ENCODE assay signal across 1 cellular context in the genomic region with DNA sequence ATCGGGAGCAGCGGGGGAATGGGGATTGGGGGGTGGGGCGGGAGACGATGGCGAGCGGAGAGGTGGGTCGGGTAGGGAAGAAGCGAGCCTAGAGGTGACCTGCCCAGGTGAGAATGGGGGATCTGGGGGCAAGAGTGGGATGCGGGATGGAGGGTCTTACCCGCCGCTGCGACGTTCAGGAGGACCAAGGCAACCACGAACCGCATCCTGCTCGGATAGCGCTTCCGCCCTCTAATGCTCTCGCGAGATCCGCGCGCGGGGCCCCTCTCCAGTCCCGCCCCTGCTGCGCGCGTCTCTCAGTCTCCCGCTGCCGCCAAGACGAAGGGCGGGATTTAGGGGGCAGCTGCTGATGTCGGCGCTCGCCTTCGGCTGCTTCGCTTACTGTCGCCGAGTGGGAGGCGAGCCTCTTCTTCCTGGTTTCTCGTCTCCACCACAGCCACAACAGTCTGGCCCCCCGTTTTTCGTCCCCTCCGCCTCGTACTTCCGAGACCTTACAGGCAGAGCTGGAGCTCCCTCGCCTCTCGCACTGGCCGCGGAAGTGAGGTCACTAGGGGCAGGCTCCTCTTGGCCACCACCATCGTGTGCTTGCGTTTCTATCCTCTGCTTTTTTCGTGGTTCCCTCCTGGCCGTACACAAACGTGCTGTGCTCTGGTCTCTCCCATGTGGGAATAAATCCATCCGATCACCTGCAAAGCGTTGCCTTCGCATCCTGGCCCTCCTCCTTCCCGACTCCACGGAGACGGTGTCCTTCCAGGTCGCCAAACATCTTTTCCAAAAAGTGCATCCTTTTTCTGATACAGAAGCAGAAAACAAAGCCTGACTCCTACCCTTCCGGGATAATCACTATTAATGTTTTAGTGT.
TF ChIP-seq lines count a peak whose summit lies in the region.

A gene (minus strand): TSS at position 233 of the 861 bp plus-strand sequence. CDS start 27 bp downstream, at position 206.

TF ChIP-seq in K562, 482 proteins besides CTCF, POLR2A, EP300 and RAD21 (continued from another document and continues in another):
- peak; percentile 96 for TF ChIP-seq TBP (optimal IDR thresholded peaks at IDR 0.05; ENCODE audit: low read depth, low read length)
- peak; percentile 66; the same call in 1 of the 2 replicates for TF ChIP-seq HLTF (IDR thresholded peaks at IDR 0.05)
- no peak for TF ChIP-seq IRF2 (CRISPR knock-in tag; IDR thresholded peaks at IDR 0.05)
- peak; percentile 77 for TF ChIP-seq RBBP5 (IDR thresholded peaks at IDR 0.05; ENCODE audit: borderline replicate concordance, insufficient read depth, low read length, poor library complexity, severe bottlenecking)
- TF ChIP-seq, protein P1, sequence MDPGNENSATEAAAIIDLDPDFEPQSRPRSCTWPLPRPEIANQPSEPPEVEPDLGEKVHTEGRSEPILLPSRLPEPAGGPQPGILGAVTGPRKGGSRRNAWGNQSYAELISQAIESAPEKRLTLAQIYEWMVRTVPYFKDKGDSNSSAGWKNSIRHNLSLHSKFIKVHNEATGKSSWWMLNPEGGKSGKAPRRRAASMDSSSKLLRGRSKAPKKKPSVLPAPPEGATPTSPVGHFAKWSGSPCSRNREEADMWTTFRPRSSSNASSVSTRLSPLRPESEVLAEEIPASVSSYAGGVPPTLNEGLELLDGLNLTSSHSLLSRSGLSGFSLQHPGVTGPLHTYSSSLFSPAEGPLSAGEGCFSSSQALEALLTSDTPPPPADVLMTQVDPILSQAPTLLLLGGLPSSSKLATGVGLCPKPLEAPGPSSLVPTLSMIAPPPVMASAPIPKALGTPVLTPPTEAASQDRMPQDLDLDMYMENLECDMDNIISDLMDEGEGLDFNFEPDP (CRISPR knock-in tag; IDR thresholded peaks at IDR 0.05) = no peak
- TF ChIP-seq, protein P2, sequence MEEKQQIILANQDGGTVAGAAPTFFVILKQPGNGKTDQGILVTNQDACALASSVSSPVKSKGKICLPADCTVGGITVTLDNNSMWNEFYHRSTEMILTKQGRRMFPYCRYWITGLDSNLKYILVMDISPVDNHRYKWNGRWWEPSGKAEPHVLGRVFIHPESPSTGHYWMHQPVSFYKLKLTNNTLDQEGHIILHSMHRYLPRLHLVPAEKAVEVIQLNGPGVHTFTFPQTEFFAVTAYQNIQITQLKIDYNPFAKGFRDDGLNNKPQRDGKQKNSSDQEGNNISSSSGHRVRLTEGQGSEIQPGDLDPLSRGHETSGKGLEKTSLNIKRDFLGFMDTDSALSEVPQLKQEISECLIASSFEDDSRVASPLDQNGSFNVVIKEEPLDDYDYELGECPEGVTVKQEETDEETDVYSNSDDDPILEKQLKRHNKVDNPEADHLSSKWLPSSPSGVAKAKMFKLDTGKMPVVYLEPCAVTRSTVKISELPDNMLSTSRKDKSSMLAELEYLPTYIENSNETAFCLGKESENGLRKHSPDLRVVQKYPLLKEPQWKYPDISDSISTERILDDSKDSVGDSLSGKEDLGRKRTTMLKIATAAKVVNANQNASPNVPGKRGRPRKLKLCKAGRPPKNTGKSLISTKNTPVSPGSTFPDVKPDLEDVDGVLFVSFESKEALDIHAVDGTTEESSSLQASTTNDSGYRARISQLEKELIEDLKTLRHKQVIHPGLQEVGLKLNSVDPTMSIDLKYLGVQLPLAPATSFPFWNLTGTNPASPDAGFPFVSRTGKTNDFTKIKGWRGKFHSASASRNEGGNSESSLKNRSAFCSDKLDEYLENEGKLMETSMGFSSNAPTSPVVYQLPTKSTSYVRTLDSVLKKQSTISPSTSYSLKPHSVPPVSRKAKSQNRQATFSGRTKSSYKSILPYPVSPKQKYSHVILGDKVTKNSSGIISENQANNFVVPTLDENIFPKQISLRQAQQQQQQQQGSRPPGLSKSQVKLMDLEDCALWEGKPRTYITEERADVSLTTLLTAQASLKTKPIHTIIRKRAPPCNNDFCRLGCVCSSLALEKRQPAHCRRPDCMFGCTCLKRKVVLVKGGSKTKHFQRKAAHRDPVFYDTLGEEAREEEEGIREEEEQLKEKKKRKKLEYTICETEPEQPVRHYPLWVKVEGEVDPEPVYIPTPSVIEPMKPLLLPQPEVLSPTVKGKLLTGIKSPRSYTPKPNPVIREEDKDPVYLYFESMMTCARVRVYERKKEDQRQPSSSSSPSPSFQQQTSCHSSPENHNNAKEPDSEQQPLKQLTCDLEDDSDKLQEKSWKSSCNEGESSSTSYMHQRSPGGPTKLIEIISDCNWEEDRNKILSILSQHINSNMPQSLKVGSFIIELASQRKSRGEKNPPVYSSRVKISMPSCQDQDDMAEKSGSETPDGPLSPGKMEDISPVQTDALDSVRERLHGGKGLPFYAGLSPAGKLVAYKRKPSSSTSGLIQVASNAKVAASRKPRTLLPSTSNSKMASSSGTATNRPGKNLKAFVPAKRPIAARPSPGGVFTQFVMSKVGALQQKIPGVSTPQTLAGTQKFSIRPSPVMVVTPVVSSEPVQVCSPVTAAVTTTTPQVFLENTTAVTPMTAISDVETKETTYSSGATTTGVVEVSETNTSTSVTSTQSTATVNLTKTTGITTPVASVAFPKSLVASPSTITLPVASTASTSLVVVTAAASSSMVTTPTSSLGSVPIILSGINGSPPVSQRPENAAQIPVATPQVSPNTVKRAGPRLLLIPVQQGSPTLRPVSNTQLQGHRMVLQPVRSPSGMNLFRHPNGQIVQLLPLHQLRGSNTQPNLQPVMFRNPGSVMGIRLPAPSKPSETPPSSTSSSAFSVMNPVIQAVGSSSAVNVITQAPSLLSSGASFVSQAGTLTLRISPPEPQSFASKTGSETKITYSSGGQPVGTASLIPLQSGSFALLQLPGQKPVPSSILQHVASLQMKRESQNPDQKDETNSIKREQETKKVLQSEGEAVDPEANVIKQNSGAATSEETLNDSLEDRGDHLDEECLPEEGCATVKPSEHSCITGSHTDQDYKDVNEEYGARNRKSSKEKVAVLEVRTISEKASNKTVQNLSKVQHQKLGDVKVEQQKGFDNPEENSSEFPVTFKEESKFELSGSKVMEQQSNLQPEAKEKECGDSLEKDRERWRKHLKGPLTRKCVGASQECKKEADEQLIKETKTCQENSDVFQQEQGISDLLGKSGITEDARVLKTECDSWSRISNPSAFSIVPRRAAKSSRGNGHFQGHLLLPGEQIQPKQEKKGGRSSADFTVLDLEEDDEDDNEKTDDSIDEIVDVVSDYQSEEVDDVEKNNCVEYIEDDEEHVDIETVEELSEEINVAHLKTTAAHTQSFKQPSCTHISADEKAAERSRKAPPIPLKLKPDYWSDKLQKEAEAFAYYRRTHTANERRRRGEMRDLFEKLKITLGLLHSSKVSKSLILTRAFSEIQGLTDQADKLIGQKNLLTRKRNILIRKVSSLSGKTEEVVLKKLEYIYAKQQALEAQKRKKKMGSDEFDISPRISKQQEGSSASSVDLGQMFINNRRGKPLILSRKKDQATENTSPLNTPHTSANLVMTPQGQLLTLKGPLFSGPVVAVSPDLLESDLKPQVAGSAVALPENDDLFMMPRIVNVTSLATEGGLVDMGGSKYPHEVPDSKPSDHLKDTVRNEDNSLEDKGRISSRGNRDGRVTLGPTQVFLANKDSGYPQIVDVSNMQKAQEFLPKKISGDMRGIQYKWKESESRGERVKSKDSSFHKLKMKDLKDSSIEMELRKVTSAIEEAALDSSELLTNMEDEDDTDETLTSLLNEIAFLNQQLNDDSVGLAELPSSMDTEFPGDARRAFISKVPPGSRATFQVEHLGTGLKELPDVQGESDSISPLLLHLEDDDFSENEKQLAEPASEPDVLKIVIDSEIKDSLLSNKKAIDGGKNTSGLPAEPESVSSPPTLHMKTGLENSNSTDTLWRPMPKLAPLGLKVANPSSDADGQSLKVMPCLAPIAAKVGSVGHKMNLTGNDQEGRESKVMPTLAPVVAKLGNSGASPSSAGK (IDR thresholded peaks at IDR 0.05) = peak; percentile 87
- peak; percentile 76; the same call in 1 of the 2 replicates for TF ChIP-seq TOE1 (IDR thresholded peaks at IDR 0.05; ENCODE audit: borderline replicate concordance)
- peak; percentile 71; the same call in 1 of the 2 replicates for TF ChIP-seq TOE1 (CRISPR knock-in tag; IDR thresholded peaks at IDR 0.05; ENCODE audit: borderline replicate concordance, low read depth)
- TF ChIP-seq FOS (IDR thresholded peaks at IDR 0.05; ENCODE audit: extremely low read depth, insufficient read length) = no peak
- TF ChIP-seq, protein P3, sequence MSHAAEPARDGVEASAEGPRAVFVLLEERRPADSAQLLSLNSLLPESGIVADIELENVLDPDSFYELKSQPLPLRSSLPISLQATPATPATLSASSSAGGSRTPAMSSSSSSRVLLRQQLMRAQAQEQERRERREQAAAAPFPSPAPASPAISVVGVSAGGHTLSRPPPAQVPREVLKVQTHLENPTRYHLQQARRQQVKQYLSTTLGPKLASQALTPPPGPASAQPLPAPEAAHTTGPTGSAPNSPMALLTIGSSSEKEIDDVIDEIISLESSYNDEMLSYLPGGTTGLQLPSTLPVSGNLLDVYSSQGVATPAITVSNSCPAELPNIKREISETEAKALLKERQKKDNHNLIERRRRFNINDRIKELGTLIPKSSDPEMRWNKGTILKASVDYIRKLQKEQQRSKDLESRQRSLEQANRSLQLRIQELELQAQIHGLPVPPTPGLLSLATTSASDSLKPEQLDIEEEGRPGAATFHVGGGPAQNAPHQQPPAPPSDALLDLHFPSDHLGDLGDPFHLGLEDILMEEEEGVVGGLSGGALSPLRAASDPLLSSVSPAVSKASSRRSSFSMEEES (CRISPR knock-in tag; IDR thresholded peaks at IDR 0.05) = no peak
- 0 out of 2 replicates have a peak, but pooled peaks have one; percentile 35 for TF ChIP-seq RHOXF2B (CRISPR knock-in tag; conservative IDR thresholded peaks at IDR 0.05)
- TF ChIP-seq SIX5 (IDR thresholded peaks at IDR 0.05; ENCODE audit: borderline replicate concordance in 1 of 2, insufficient read depth in 1 of 2, low read depth in 1 of 2, low read length in 2 of 2) = no peak
- TF ChIP-seq BRF1 (IDR thresholded peaks at IDR 0.05; ENCODE audit: borderline replicate concordance, extremely low read depth, insufficient read length) = no peak
- no peak for TF ChIP-seq SMAD3 (CRISPR knock-in tag; conservative IDR thresholded peaks at IDR 0.05)
- no peak for TF ChIP-seq COPS2 (conservative IDR thresholded peaks at IDR 0.05)
- TF ChIP-seq, protein P4, sequence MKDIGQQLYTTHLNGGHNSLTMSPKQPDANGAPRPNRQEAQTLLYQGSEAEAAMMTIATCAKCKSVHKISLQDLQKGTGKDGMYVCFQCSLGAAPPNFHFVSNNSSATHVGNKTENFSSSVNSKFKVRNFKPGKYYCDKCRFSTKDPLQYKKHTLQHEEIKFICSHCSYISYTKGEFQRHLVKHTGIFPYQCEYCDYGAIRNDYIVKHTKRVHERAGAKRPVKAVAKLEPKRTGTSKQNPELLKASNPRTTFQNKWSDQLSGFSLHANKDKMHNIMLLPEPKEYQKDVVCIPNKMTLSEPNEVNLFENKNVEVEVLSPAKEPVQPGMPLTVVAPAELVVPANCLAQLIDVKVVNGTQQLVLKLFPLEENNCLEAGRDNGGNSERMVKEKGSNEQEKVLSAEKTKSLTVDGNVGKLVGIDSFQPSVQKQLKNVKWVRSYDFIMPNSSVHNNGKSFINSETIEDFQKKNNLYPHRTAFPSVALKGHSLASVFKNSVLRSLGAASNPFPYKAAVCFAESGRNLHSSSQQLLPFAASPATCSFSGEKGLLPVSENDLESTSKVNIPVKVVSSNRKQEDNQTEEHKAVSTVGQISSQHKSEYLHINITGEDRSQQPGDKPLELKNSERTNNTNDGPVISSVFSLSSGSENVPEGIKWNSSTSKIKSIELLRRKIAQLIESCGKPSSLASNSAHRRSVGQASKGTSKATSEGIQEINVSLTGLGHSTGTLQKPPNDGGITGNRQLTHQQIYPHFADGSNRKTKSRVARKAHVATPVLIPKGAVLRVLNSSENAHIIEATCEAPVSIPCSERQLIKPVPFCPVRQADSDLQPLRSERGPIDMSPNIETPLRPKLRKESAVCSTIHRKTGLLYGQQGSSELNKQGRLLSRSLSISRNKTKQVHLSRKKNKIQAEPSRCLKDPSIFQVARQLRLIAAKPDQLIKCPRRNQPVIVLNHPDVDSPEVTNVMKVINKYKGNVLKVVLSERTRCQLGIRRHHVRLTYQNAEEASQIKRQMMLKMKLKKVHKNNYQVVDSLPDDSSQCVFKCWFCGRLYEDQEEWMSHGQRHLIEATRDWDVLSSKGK (CRISPR knock-in tag; IDR thresholded peaks at IDR 0.05) = no peak
- no peak for TF ChIP-seq ZNF282 (CRISPR knock-in tag; IDR thresholded peaks at IDR 0.05)
- no peak for TF ChIP-seq SNIP1 (IDR thresholded peaks at IDR 0.05; ENCODE audit: low read depth)
- TF ChIP-seq, protein P5, sequence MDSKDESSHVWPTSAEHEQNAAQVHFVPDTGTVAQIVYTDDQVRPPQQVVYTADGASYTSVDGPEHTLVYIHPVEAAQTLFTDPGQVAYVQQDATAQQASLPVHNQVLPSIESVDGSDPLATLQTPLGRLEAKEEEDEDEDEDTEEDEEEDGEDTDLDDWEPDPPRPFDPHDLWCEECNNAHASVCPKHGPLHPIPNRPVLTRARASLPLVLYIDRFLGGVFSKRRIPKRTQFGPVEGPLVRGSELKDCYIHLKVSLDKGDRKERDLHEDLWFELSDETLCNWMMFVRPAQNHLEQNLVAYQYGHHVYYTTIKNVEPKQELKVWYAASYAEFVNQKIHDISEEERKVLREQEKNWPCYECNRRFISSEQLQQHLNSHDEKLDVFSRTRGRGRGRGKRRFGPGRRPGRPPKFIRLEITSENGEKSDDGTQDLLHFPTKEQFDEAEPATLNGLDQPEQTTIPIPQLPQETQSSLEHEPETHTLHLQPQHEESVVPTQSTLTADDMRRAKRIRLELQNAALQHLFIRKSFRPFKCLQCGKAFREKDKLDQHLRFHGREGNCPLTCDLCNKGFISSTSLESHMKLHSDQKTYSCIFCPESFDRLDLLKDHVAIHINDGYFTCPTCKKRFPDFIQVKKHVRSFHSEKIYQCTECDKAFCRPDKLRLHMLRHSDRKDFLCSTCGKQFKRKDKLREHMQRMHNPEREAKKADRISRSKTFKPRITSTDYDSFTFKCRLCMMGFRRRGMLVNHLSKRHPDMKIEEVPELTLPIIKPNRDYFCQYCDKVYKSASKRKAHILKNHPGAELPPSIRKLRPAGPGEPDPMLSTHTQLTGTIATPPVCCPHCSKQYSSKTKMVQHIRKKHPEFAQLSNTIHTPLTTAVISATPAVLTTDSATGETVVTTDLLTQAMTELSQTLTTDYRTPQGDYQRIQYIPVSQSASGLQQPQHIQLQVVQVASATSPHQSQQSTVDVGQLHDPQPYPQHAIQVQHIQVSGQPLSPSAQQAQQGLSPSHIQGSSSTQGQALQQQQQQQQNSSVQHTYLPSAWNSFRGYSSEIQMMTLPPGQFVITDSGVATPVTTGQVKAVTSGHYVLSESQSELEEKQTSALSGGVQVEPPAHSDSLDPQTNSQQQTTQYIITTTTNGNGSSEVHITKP (IDR thresholded peaks at IDR 0.05; ENCODE audit: partially characterized antibody) = peak; percentile 50
- TF ChIP-seq, protein P6, sequence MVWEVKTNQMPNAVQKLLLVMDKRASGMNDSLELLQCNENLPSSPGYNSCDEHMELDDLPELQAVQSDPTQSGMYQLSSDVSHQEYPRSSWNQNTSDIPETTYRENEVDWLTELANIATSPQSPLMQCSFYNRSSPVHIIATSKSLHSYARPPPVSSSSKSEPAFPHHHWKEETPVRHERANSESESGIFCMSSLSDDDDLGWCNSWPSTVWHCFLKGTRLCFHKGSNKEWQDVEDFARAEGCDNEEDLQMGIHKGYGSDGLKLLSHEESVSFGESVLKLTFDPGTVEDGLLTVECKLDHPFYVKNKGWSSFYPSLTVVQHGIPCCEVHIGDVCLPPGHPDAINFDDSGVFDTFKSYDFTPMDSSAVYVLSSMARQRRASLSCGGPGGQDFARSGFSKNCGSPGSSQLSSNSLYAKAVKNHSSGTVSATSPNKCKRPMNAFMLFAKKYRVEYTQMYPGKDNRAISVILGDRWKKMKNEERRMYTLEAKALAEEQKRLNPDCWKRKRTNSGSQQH (CRISPR knock-in tag; IDR thresholded peaks at IDR 0.05) = no peak
- no peak for TF ChIP-seq POLR3G (IDR thresholded peaks at IDR 0.05; ENCODE audit: extremely low read depth, insufficient read length, insufficient replicate concordance)
- TF ChIP-seq, protein P7, sequence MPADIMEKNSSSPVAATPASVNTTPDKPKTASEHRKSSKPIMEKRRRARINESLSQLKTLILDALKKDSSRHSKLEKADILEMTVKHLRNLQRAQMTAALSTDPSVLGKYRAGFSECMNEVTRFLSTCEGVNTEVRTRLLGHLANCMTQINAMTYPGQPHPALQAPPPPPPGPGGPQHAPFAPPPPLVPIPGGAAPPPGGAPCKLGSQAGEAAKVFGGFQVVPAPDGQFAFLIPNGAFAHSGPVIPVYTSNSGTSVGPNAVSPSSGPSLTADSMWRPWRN (IDR thresholded peaks at IDR 0.05; ENCODE audit: low read depth) = no peak
- TF ChIP-seq RBM39 (optimal IDR thresholded peaks at IDR 0.05; ENCODE audit: low read depth, low read length) = no peak
